Comparison of ENCODE assay signal across 10 cellular contexts in the genomic region with DNA sequence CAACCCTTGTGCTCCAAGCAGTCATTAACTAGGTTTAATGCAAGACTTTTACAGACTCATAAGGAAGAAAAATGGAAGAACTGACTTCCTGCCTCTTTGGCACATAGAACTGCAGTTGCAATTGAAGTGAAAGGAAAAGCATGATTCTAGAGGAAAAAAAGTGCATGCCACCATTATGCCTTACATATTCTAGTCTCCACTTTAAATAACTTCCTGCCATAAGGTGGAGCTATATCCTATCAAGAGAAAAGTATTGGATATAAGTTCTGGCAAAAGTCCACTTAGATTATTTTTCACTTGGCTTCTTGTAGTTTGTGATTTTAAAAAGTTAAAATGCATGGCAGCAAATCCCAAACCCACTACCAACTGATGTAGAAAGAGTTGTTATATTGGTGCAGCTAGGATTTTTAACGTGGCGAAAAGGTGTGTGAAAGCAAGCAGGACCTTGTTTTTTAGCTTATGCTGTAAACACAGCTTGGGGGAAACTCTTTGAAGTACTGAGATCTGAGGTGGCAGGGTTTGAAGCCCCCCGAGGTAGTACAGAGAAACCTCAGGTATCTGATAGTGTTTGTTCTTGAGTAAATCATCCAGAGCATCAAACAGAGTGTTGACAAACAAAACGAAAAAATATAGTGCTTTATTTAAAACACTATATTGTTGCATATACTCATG.
A peak's percentile ranks its signal among the peaks of the same experiment; 100 is the strongest.
DNase-seq lines count a peak whose midpoint lies in the region; ATAC-seq and TF ChIP-seq lines count a peak whose summit lies in the region.
"Had no signal": no experiment of that assay in that cellular context is flagged by ENCODE, and none has a peak within 500 bp of the region (broad histone marks: within the 10 kb centered on the region; RNA-seq: fewer than 3 reads in every experiment).

No MANE protein-coding gene starts in this region.

- H3K27ac Mint-ChIP-seq in neural progenitor cell, result no peak overlapping the region

- H3K9ac ChIP-seq in colonic mucosa (ENCODE audit: low read depth in 2 of 2, low read length in 2 of 2) (no peak overlapping the region), neural progenitor cell (no peak overlapping the region)

- no peaks in the 10 kb centered on the region for H3F3A ChIP-seq in neural progenitor cell (ENCODE audit: low read depth)

- H3K27me3 ChIP-seq in colonic mucosa (no peaks in the 10 kb centered on the region), neural progenitor cell (no peaks in the 10 kb centered on the region)
- H3K27me3 ChIP-seq: SJSA1 had no signal

- H3K9me3 ChIP-seq in colonic mucosa (no peaks in the 10 kb centered on the region), neural progenitor cell (ENCODE audit: low read depth) (no peaks in the 10 kb centered on the region)
- H3K9me3 ChIP-seq: SJSA1 had no signal

- ATAC-seq in GM21528 (IDR thresholded peaks at IDR 0.05; ENCODE audit: low FRiP score, unreplicated experiment) (no peak), HG02970 (IDR thresholded peaks at IDR 0.05; ENCODE audit: low FRiP score, unreplicated experiment) (no peak), GM21390 (IDR thresholded peaks at IDR 0.05; ENCODE audit: unreplicated experiment) (no peak)

- H3K4me1 Mint-ChIP-seq in neural progenitor cell, result peaks cover 2% of the 10 kb centered on the region

- no peak for TF ChIP-seq CTCF in GM20000 (IDR thresholded peaks at IDR 0.05; ENCODE audit: extremely low read depth, missing control alignments)
- TF ChIP-seq CTCF in colonic mucosa (IDR thresholded peaks at IDR 0.05), result peak; percentile 19
- peak; percentile 64 for TF ChIP-seq CTCF in neural progenitor cell (IDR thresholded peaks at IDR 0.05)

- peak; percentile 1 for DNase-seq in GM20000 (ENCODE audit: low spot score)
- DNase-seq in NCI-H1048 (lab: John Stamatoyannopoulos, UW), result peak; percentile 10
- no peak for DNase-seq in colonic mucosa
- DNase-seq in neural progenitor cell (ENCODE audit: low spot score), result peak; percentile 30
- DNase-seq in NCI-H345 (lab: John Stamatoyannopoulos, UW), result no peak
- DNase-seq: effector memory CD4-positive, alpha-beta T cell had no signal

- H3K27ac ChIP-seq in colonic mucosa (no peak overlapping the region), neural progenitor cell (no peak overlapping the region)
- H3K27ac ChIP-seq: SJSA1 had no signal

- no peaks in the 10 kb centered on the region for H3K36me3 Mint-ChIP-seq in neural progenitor cell

- H2AFZ ChIP-seq in neural progenitor cell (replicated peaks), result peak overlapping the region; percentile 85

- no peak overlapping the region for H3K4me3 Mint-ChIP-seq in neural progenitor cell

- no peaks in the 10 kb centered on the region for H4K20me1 ChIP-seq in neural progenitor cell (ENCODE audit: low read depth)

- no peaks in the 10 kb centered on the region for H3K79me2 ChIP-seq in neural progenitor cell (ENCODE audit: low read depth)

- H3K36me3 ChIP-seq in colonic mucosa (no peaks in the 10 kb centered on the region), neural progenitor cell (no peaks in the 10 kb centered on the region)
- H3K36me3 ChIP-seq: SJSA1 had no signal

- H3K4me2 ChIP-seq in neural progenitor cell, result no peak overlapping the region

- H3K27me3 Mint-ChIP-seq in neural progenitor cell (ENCODE audit: insufficient read depth, low read depth), result no peaks in the 10 kb centered on the region

- H3K4me1 ChIP-seq in colonic mucosa (no peaks in the 10 kb centered on the region), neural progenitor cell (no peaks in the 10 kb centered on the region)
- H3K4me1 ChIP-seq: SJSA1 had no signal

- no peaks in the 10 kb centered on the region for H3K9me3 Mint-ChIP-seq in neural progenitor cell

- intact Hi-C loops in colonic mucosa (cut with DNase I), result no loop called here

- no peak overlapping the region for H3K4me3 ChIP-seq in colonic mucosa
- no peak overlapping the region for H3K4me3 ChIP-seq in neural progenitor cell
- H3K4me3 ChIP-seq: SJSA1 had no signal

Comparison
In these comparisons a context has a peak if more than half of its experiments do, and no peak if none do; other contexts are left out.
1. DNase-seq: peak in GM20000 (single experiment), NCI-H1048 (single experiment) and neural progenitor cell (single experiment); none in colonic mucosa (single experiment) and NCI-H345 (single experiment).